ENCODE assay signal across 28 cellular contexts in the genomic region with DNA sequence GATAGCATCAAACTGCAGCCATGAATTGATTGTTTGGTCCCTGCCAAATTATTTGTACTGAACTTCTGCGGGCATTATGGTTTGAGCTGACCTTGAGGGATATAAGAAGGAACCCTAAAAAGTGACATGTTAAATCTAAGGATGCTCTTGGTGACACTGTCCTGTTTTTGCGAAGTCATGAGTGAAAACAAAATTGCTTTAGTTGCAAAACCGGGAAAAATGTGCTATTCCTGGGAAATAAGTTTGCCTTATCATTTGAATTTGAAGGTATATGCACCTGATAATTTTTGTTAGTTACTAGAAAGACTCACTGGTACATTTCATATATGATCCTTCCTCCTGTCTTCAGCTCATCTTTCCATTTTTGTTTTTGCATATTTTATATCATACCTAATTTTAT. TPM values are rescaled to one million over a fixed set of nuclear protein-coding genes. Genes with fewer than 3 reads are reported as not detected.
"Had no signal": no experiment of that assay in that cellular context is flagged by ENCODE, and none has a peak within 500 bp of the region (broad histone marks: within the 10 kb centered on the region; RNA-seq: fewer than 3 reads in every experiment).

No MANE protein-coding gene starts in this region.

- H3K27me3 Mint-ChIP-seq: dendritic cell treated with granulocyte-macrophage colony-stimulating factor and Interleukin-4, amounts not matched to agents 40 ng/mL and 50 ng/mL, for 4 days; effector memory CD8-positive, alpha-beta T cell had no signal

- H3K27ac ChIP-seq: colonic mucosa, epithelial cell of prostate, foreskin keratinocyte, heart right ventricle, left lung, lower lobe of right lung had no signal

- H3K4me1 Mint-ChIP-seq: naive B cell had no signal

- H3K9me3 Mint-ChIP-seq: dendritic cell treated with granulocyte-macrophage colony-stimulating factor and Interleukin-4, amounts not matched to agents 40 ng/mL and 50 ng/mL, for 4 days; effector memory CD8-positive, alpha-beta T cell; endodermal cell; mesothelial cell of epicardium; naive B cell had no signal

- H3K36me3 Mint-ChIP-seq: mesothelial cell of epicardium had no signal

- FAIRE-seq: endometrium, frontal cortex, islet of Langerhans, keratinocyte had no signal

- H3K27me3 ChIP-seq: colonic mucosa, foreskin keratinocyte, heart right ventricle, left lung had no signal

- DNase-seq: colonic mucosa; cortex of kidney; effector CD8-positive, alpha-beta T cell; effector memory CD8-positive, alpha-beta T cell; endodermal cell; erythroblast; foreskin keratinocyte; glutamatergic neuron; head of caudate nucleus; heart right ventricle; hippocampal formation; left cardiac atrium; left lung; left ventricle myocardium superior; lower lobe of right lung; mesenchymal stem cell; mucosa of descending colon; naive B cell had no signal

- H3K36me3 ChIP-seq: colonic mucosa, left lung had no signal

- H3K27ac Mint-ChIP-seq: dendritic cell treated with granulocyte-macrophage colony-stimulating factor and Interleukin-4, amounts not matched to agents 40 ng/mL and 50 ng/mL, for 4 days; effector memory CD8-positive, alpha-beta T cell; endodermal cell; mesothelial cell of epicardium; naive B cell had no signal

- H3K4me3 Mint-ChIP-seq: dendritic cell treated with granulocyte-macrophage colony-stimulating factor and Interleukin-4, amounts not matched to agents 40 ng/mL and 50 ng/mL, for 4 days; effector memory CD8-positive, alpha-beta T cell; endodermal cell; mesothelial cell of epicardium; naive B cell had no signal

- H3K4me3 ChIP-seq: colonic mucosa, heart right ventricle, left lung, lower lobe of right lung, mucosa of descending colon had no signal

- H3K9me3 ChIP-seq: colonic mucosa, heart right ventricle, left lung, lower lobe of right lung, mucosa of descending colon had no signal

- H3K4me1 ChIP-seq: colonic mucosa, foreskin keratinocyte had no signal

- ATAC-seq: effector memory CD8-positive, alpha-beta T cell; esophagus mucosa; foreskin keratinocyte; heart right ventricle; left cardiac atrium; left lung; left ventricle myocardium superior; lower lobe of right lung; mucosa of descending colon had no signal

RNA-seq across cellular contexts. Expression of a gene that starts 7.8 kb away (rescaled TPM):
- total RNA-seq: dermis microvascular lymphatic vessel endothelial cell, foreskin keratinocyte, lung microvascular endothelial cell had no signal
- polyA plus RNA-seq: foreskin keratinocyte had no signal
